ENCODE assay signal across 8 cellular contexts in genomic region chr18:23585897-23586248, GRCh38. TPM values are rescaled to one million over a fixed set of nuclear protein-coding genes. Genes with fewer than 3 reads are reported as not detected.
A peak's percentile ranks its signal among the peaks of the same experiment; 100 is the strongest.
DNase-seq lines count a peak whose midpoint lies in the region; ATAC-seq and TF ChIP-seq lines count a peak whose summit lies in the region.

No MANE protein-coding gene starts in this region.

- H3K27me3 Mint-ChIP-seq in activated CD4-positive, alpha-beta memory T cell treated with anti-CD3 and anti-CD28 coated beads for 36 hours = no peaks in the 10 kb centered on the region

- peak overlapping the region; percentile 95 for H3K4me3 Mint-ChIP-seq in activated CD4-positive, alpha-beta memory T cell treated with anti-CD3 and anti-CD28 coated beads for 36 hours

- peak overlapping the region; percentile 87 for H3K27ac Mint-ChIP-seq in activated CD4-positive, alpha-beta memory T cell treated with anti-CD3 and anti-CD28 coated beads for 36 hours

- H3K4me1 ChIP-seq in iPS-18a (ENCODE audit: control insufficient read depth, low read depth, low read length) (peaks cover 3% of the 10 kb centered on the region), subcutaneous abdominal adipose tissue (ENCODE audit: control insufficient read depth in 5 of 5, insufficient read depth in 5 of 5, low read length in 5 of 5) (peaks cover 7 to 43% (median 32%) of the 10 kb centered on the region in 5 donors)

- POLR2A ChIA-PET in activated CD4-positive, alpha-beta memory T cell treated with anti-CD3 and anti-CD28 coated beads for 36 hours (lab: Charles Lee) = interaction anchor here (0.6 to 1.4 kb wide), 6 partner anchors 11 to 778 kb away, joined by 3 to 5 read pairs (median 3); no protein-coding TSS in a partner anchor

- H3K36me3 ChIP-seq in iPS-18a (ENCODE audit: control insufficient read depth, low read depth, low read length) (no peaks in the 10 kb centered on the region), subcutaneous abdominal adipose tissue (ENCODE audit: control insufficient read depth in 5 of 5, insufficient read depth in 5 of 5, low read length in 5 of 5) (peaks cover 0 to 2% (median 0%) of the 10 kb centered on the region in 5 donors)

- peak overlapping the region; percentile 94 for H3K27ac ChIP-seq in 22Rv1
- H3K27ac ChIP-seq in iPS-18a (ENCODE audit: low read length) = no peak overlapping the region
- peak overlapping the region; percentile 100 for H3K27ac ChIP-seq in subcutaneous abdominal adipose tissue (ENCODE audit: low read depth, low read length)

- intact Hi-C loops in activated CD4-positive, alpha-beta memory T cell treated with anti-CD3 and anti-CD28 coated beads for 36 hours (cut with micrococcal nuclease) = loop anchor here (1.0 to 5.0 kb wide), 6 partner anchors 12 to 1844 kb away; partner anchors contain the start of genes MIB1, RIOK3 and RMC1

- DNase-seq in activated CD4-positive, alpha-beta memory T cell treated with anti-CD3 and anti-CD28 coated beads for 36 hours = no peak
- DNase-seq in RKO (ENCODE audit: low spot score) (no peak), OCI-M1 (lab: John Stamatoyannopoulos, UW) (no peak), T1000 (lab: John Stamatoyannopoulos, UW) (no peak)

- no peak for TF ChIP-seq CTCF in 22Rv1 (IDR thresholded peaks at IDR 0.05)

- H3K27me3 ChIP-seq in iPS-18a (ENCODE audit: control insufficient read depth, insufficient read depth, low read length) (peaks cover 9% of the 10 kb centered on the region), subcutaneous abdominal adipose tissue (ENCODE audit: control insufficient read depth in 5 of 5, insufficient read depth in 4 of 5, low read length in 5 of 5) (no peaks in the 10 kb centered on the region)

- ATAC-seq in GM21737 (IDR thresholded peaks at IDR 0.05; ENCODE audit: unreplicated experiment) = peak; percentile 21

- no peaks in the 10 kb centered on the region for H3K9me3 Mint-ChIP-seq in activated CD4-positive, alpha-beta memory T cell treated with anti-CD3 and anti-CD28 coated beads for 36 hours

- peaks cover 35% of the 10 kb centered on the region for H3K4me1 Mint-ChIP-seq in activated CD4-positive, alpha-beta memory T cell treated with anti-CD3 and anti-CD28 coated beads for 36 hours (ENCODE audit: low read depth)

- CTCF ChIA-PET in activated CD4-positive, alpha-beta memory T cell treated with anti-CD3 and anti-CD28 coated beads for 36 hours (lab: Charles Lee) = interaction anchor here (0.7 to 6.4 kb wide), 10 partner anchors 11 to 436 kb away, joined by 3 to 59 read pairs (median 4); no protein-coding TSS in a partner anchor

- H3K9ac ChIP-seq in iPS-18a (ENCODE audit: low read length) = peak overlapping the region; percentile 90
- peak overlapping the region; percentile 88 to 98 (median 96) for H3K9ac ChIP-seq in subcutaneous abdominal adipose tissue (ENCODE audit: low read length in 5 of 5)

- peak overlapping the region; percentile 83 for H3K4me3 ChIP-seq in iPS-18a (ENCODE audit: low read length)
- peak overlapping the region; percentile 82 to 91 (median 87) for H3K4me3 ChIP-seq in subcutaneous abdominal adipose tissue (ENCODE audit: low read depth in 1 of 5, low read length in 5 of 5)

- H3K9me3 ChIP-seq in iPS-18a (ENCODE audit: control insufficient read depth, low read depth, low read length) = no peaks in the 10 kb centered on the region
- H3K9me3 ChIP-seq in subcutaneous abdominal adipose tissue (ENCODE audit: control insufficient read depth in 5 of 5, low read length in 5 of 5) = no peaks in the 10 kb centered on the region

- H3K36me3 Mint-ChIP-seq in activated CD4-positive, alpha-beta memory T cell treated with anti-CD3 and anti-CD28 coated beads for 36 hours = peaks cover 7% of the 10 kb centered on the region

RNA-seq across cellular contexts. Expression of gene NPC1, which starts 0.4 kb away (rescaled TPM):
- total RNA-seq in activated CD4-positive, alpha-beta memory T cell treated with anti-CD3 and anti-CD28 coated beads for 36 hours = 10 to 100 TPM; 39.3 to 39.9 TPM
